Comparison of ENCODE assay signal across 27 cellular contexts in the genomic region with DNA sequence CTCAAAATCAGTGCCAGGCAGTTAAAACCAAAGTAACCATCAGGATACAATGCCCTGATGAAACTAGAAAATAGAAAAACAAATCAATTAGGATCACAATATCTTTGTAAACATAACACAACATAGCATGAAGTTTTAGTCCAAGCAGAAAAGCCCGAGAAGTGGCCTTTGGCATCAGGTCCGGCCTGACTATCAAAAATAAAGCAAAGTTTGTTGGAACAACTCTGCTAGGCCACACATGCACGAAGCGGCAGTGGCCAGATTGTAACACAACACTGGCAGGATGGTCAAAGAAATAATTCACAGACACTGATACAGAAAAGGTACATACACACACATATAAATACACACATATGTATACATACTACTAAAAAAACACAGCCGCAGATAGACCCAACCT. TPM values are rescaled to one million over a fixed set of nuclear protein-coding genes. Genes with fewer than 3 reads are reported as not detected.
"Had no signal": no experiment of that assay in that cellular context is flagged by ENCODE, and none has a peak within 500 bp of the region (broad histone marks: within the 10 kb centered on the region; RNA-seq: fewer than 3 reads in every experiment).

No MANE protein-coding gene starts in this region.

- H3K4me3 ChIP-seq: dorsolateral prefrontal cortex, lung, mucosa of descending colon, pancreas, smooth muscle cell, testis, tibial nerve, vagina had no signal

- H3K36me3 ChIP-seq: neutrophil, pancreas, tibial nerve, vagina had no signal

- H3K4me1 ChIP-seq: pancreas, testis, vagina had no signal

- FAIRE-seq: colon, frontal cortex, pancreas had no signal

- H3K27me3 ChIP-seq: dorsolateral prefrontal cortex, pancreas, testis, tibial nerve, vagina had no signal

- DNase-seq: dorsolateral prefrontal cortex; effector CD4-positive, alpha-beta T cell; hypothalamus; immature natural killer cell; islet precursor cell; kidney glomerular epithelial cell; left colon; left ventricle myocardium superior; mucosa of descending colon; naive thymus-derived CD4-positive, alpha-beta T cell; nephron progenitor cell; pancreas; stimulated activated CD4-positive, alpha-beta T cell treated with anti-CD3 and anti-CD28 coated beads, Interleukin-12 subunit alpha, Interleukin-12 subunit beta, amount 100 ng/mL, for 4 hours; stimulated activated CD4-positive, alpha-beta T cell treated with anti-CD3 and anti-CD28 coated beads, Interleukin-1b, Interleukin-23, amount 100 ng/mL, for 48 hours; stimulated activated CD4-positive, alpha-beta T cell treated with anti-CD3 and anti-CD28 coated beads, Interleukin-4, amount 100 ng/mL, for 1 hour; stimulated activated CD8-positive, alpha-beta memory T cell treated with anti-CD3 and anti-CD28 coated beads, Interleukin-4, amount 100 ng/mL, for 48 hours; stimulated activated naive CD4-positive, alpha-beta T cell; stimulated activated naive CD8-positive, alpha-beta T cell treated with anti-CD3 and anti-CD28 coated beads, Interleukin-15, amount 100 ng/mL, for 72 hours; testis had no signal

- H3K9me3 ChIP-seq: mucosa of descending colon, neutrophil, pancreas, testis, tibial nerve, vagina had no signal

- H3K4me2 ChIP-seq: smooth muscle cell had no signal

- H3K27ac ChIP-seq: dorsolateral prefrontal cortex, neutrophil, pancreas, testis, tibial nerve, vagina had no signal

- ATAC-seq: left colon; left ventricle myocardium superior; mucosa of descending colon; naive thymus-derived CD4-positive, alpha-beta T cell; pancreas; sciatic nerve; stimulated activated naive CD8-positive, alpha-beta T cell treated with anti-CD3 and anti-CD28 coated beads, Interleukin-15, amount 100 ng/mL, for 72 hours had no signal

RNA-seq across cellular contexts. Expression of gene CDON, which starts 26.9 kb away (rescaled TPM):
- polyA plus RNA-seq: immature natural killer cell had no signal
